Comparison of ENCODE assay signal across 20 cellular contexts in genomic region chr9:113705938-113706519, GRCh38.
A peak's percentile ranks its signal among the peaks of the same experiment; 100 is the strongest.
DNase-seq lines count a peak whose midpoint lies in the region; ATAC-seq and TF ChIP-seq lines count a peak whose summit lies in the region.
"Had no signal": no experiment of that assay in that cellular context is flagged by ENCODE, and none has a peak within 500 bp of the region (broad histone marks: within the 10 kb centered on the region; RNA-seq: fewer than 3 reads in every experiment).

No MANE protein-coding gene starts in this region.

- TF ChIP-seq CTCF in natural killer cell (IDR thresholded peaks at IDR 0.05) = no peak
- no peak for TF ChIP-seq CTCF in chondrocyte (IDR thresholded peaks at IDR 0.05)

- H3K9me3 ChIP-seq in HUES48 (ENCODE audit: control insufficient read depth, insufficient read depth, low read length) (peaks cover 7% of the 10 kb centered on the region), NT2/D1 (ENCODE audit: insufficient read depth, low read length) (peaks cover 12% of the 10 kb centered on the region; the same call in 1 of the 2 replicates), iPS-15b (ENCODE audit: control insufficient read depth, insufficient read depth, low read length) (peaks cover 4% of the 10 kb centered on the region)
- H3K9me3 ChIP-seq: ascending aorta had no signal

- H3K27me3 Mint-ChIP-seq in natural killer cell (ENCODE audit: low read depth in 2 of 2) = no peaks in the 10 kb centered on the region
- peaks cover 20% of the 10 kb centered on the region for H3K27me3 Mint-ChIP-seq in chondrocyte (ENCODE audit: low read depth)

- peak overlapping the region; percentile 65 for H3K4me3 Mint-ChIP-seq in natural killer cell
- no peak overlapping the region for H3K4me3 Mint-ChIP-seq in chondrocyte (ENCODE audit: unreplicated experiment)
- H3K4me3 Mint-ChIP-seq: dendritic cell treated with granulocyte-macrophage colony-stimulating factor and Interleukin-4, amounts not matched to agents 40 ng/mL and 50 ng/mL, for 4 days; neural crest cell; stimulated activated naive CD8-positive, alpha-beta T cell treated with anti-CD3 and anti-CD28 coated beads, Interleukin-15, amount 100 ng/mL, for 72 hours had no signal

- no peaks in the 10 kb centered on the region for H3K36me3 ChIP-seq in HUES48 (ENCODE audit: control insufficient read depth, insufficient read depth, low read length)
- no peaks in the 10 kb centered on the region for H3K36me3 ChIP-seq in NT2/D1 (ENCODE audit: insufficient read depth, insufficient read length, low read length)
- H3K36me3 ChIP-seq in iPS-15b (ENCODE audit: control insufficient read depth, insufficient read depth, low read length) = no peaks in the 10 kb centered on the region
- H3K36me3 ChIP-seq: ascending aorta, esophagus squamous epithelium, WERI-Rb-1 had no signal

- peak; percentile 43 for DNase-seq in NT2/D1 (ENCODE audit: low read depth, low spot score)
- DNase-seq in natural killer cell = no peak
- DNase-seq in stimulated activated CD4-positive, alpha-beta T cell treated with anti-CD3 and anti-CD28 coated beads, Interleukin-4, amount 100 ng/mL, for 4 hours = no peak
- DNase-seq in stimulated activated CD4-positive, alpha-beta T cell treated with anti-CD3 and anti-CD28 coated beads, Interleukin-4, amount 100 ng/mL, for 24 hours = no peak
- DNase-seq in chondrocyte (ENCODE audit: low spot score) = no peak
- DNase-seq: activated gamma-delta T cell treated with Interleukin-2 at 50 U/mL for 16 hours; esophagus squamous epithelium; Kasumi-1; NCI-H345; stimulated activated naive CD8-positive, alpha-beta T cell treated with anti-CD3 and anti-CD28 coated beads, Interleukin-15, amount 100 ng/mL, for 72 hours; T-helper 1 cell had no signal

- peaks cover 41 to 60% of the 10 kb centered on the region in 2 donors for H3K4me1 Mint-ChIP-seq in natural killer cell
- H3K4me1 Mint-ChIP-seq in chondrocyte (ENCODE audit: low read depth) = peaks cover 8% of the 10 kb centered on the region

- intact Hi-C loops in natural killer cell (cut with micrococcal nuclease) = no loop called here

- ATAC-seq in natural killer cell (peak in 1 of 3 donors; percentile 9), HG03457 (IDR thresholded peaks at IDR 0.05; ENCODE audit: unreplicated experiment) (no peak)
- ATAC-seq: Right ventricle myocardium inferior; stimulated activated naive CD8-positive, alpha-beta T cell treated with anti-CD3 and anti-CD28 coated beads, Interleukin-15, amount 100 ng/mL, for 72 hours had no signal

- H3K4me1 ChIP-seq in HUES48 (ENCODE audit: control insufficient read depth, insufficient read depth, low read length) (peaks cover 36% of the 10 kb centered on the region), NT2/D1 (ENCODE audit: insufficient read depth, insufficient read length) (peaks cover 4% of the 10 kb centered on the region), iPS-15b (ENCODE audit: control insufficient read depth, insufficient read depth, low read length) (peaks cover 13% of the 10 kb centered on the region)
- H3K4me1 ChIP-seq: ascending aorta had no signal

- peak overlapping the region; percentile 80 for H3K27ac ChIP-seq in HUES48 (ENCODE audit: low read depth, low read length)
- H3K27ac ChIP-seq: ascending aorta, esophagus squamous epithelium, WERI-Rb-1 had no signal

- no peaks in the 10 kb centered on the region for H3K27me3 ChIP-seq in HUES48 (ENCODE audit: control insufficient read depth, insufficient read depth, low read length)
- no peaks in the 10 kb centered on the region for H3K27me3 ChIP-seq in NT2/D1 (ENCODE audit: insufficient read depth, insufficient read length)
- H3K27me3 ChIP-seq in iPS-15b (ENCODE audit: control insufficient read depth, insufficient read depth, low read length) = no peaks in the 10 kb centered on the region
- H3K27me3 ChIP-seq: ascending aorta, esophagus squamous epithelium had no signal

- peak overlapping the region; percentile 85 to 88 for H3K27ac Mint-ChIP-seq in natural killer cell
- H3K27ac Mint-ChIP-seq in chondrocyte (ENCODE audit: unreplicated experiment) = no peak overlapping the region
- H3K27ac Mint-ChIP-seq: dendritic cell treated with granulocyte-macrophage colony-stimulating factor and Interleukin-4, amounts not matched to agents 40 ng/mL and 50 ng/mL, for 4 days had no signal

- H3K4me3 ChIP-seq in HUES48 (ENCODE audit: low read depth, low read length) (no peak overlapping the region), NT2/D1 (ENCODE audit: insufficient read length, low read depth) (no peak overlapping the region), iPS-15b (ENCODE audit: low read depth, low read length) (no peak overlapping the region)
- H3K4me3 ChIP-seq: ascending aorta, esophagus squamous epithelium, lung had no signal

- H3K36me3 Mint-ChIP-seq in natural killer cell = no peaks in the 10 kb centered on the region
- peaks cover 3% of the 10 kb centered on the region for H3K36me3 Mint-ChIP-seq in chondrocyte (ENCODE audit: low read depth)

- H3K9me3 Mint-ChIP-seq in natural killer cell (no peaks in the 10 kb centered on the region), chondrocyte (ENCODE audit: low read depth) (peaks cover 9% of the 10 kb centered on the region)

- H3K9ac ChIP-seq in HUES48 (ENCODE audit: low read depth, low read length) (no peak overlapping the region; the same call in 1 of the 2 replicates), NT2/D1 (ENCODE audit: insufficient read length, low read depth) (no peak overlapping the region), iPS-15b (ENCODE audit: low read depth, low read length) (peak overlapping the region; percentile 9)
